7 cellular contexts compared by ENCODE assay signal in the genomic region with DNA sequence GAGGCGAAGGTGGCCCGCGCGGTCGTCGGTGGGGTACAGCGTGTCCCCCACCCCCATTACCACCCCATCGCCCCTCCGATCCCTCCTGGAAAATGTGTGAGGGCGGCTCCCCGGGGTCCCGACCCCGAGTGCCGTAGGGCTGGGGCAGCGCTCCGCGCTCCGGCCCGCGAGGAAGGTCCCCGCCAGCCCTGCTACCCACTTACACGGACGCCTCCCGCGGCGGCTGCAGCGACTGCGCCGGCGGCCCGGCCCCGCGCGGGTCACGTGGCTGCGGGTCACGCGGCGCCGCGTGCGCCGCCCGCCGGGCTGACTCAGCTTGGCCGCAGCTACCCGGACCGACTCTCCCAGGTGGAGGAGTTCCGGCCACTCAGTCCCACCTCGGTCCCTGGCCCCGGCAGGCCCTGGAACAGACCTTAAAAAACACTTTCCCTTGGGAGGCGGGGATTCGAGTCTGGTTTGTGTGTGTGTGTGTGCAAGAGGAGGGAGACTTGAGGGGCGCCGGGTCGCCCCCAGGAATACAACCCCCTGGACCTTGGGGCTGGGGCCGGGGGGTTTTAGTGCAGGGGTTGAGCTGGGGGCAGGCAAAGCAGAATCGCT. TPM values are rescaled to one million over a fixed set of nuclear protein-coding genes. Genes with fewer than 3 reads are reported as not detected.
A peak's percentile ranks its signal among the peaks of the same experiment; 100 is the strongest.
DNase-seq lines count a peak whose midpoint lies in the region; ATAC-seq, FAIRE-seq and TF ChIP-seq lines count a peak whose summit lies in the region.

A gene (minus strand): TSS at position 236 of the 597 bp plus-strand sequence. CDS start 992 bp downstream, outside the sequence.

- peak within 1 kb of the TSS; percentile 88 to 94 for H3K4me3 ChIP-seq in kidney (ENCODE audit: low read length in 2 of 2)

- TF ChIP-seq CTCF in GM13977 (IDR thresholded peaks at IDR 0.05; ENCODE audit: extremely low read depth, insufficient read depth, missing control alignments) (no peak), kidney (IDR thresholded peaks at IDR 0.05; ENCODE audit: borderline replicate concordance, extremely low read depth, insufficient read depth) (peak; percentile 2)

- peaks cover 20 to 26% of the 10 kb centered on the region in 2 donors for H3K4me1 ChIP-seq in kidney (ENCODE audit: control insufficient read depth in 1 of 2, insufficient read depth in 1 of 2, low read depth in 1 of 2, low read length in 2 of 2)

- H3K9me3 ChIP-seq in kidney (ENCODE audit: control insufficient read depth in 1 of 2, low read length in 2 of 2): no peaks in the 10 kb centered on the region

- in situ Hi-C loops in GM13977 (cut with MboI; ENCODE audit: low pct_unique_long_range_greater_than_20kb, low sequenced_read_pairs, unreplicated experiment): no loop called here

- peak within 1 kb of the TSS; percentile 89 to 95 for H3K27ac ChIP-seq in kidney (ENCODE audit: low read depth in 2 of 2, low read length in 2 of 2)

- intact Hi-C loops in kidney (cut with DNase I): no loop called here

- no peak for FAIRE-seq in kidney (lab: Jason Lieb, UNC)

- DNase-seq in GM13977 (ENCODE audit: low spot score) (peak; percentile 85), NCI-H2171 (lab: John Stamatoyannopoulos, UW) (peak; percentile 34), cerebellum (ENCODE audit: low spot score) (peak; percentile 89), kidney (peak; percentile 94)
- peak; percentile 36 for DNase-seq in activated CD4-positive, CD25-positive, alpha-beta regulatory T cell treated with anti-CD3 and anti-CD28 coated beads, Interleukin-2, amount 50 U/mL, for 16 hours (ENCODE audit: low read depth, low spot score)
- peak; percentile 42 to 57 for DNase-seq in stimulated activated CD4-positive, alpha-beta T cell treated with anti-CD3 and anti-CD28 coated beads, Interleukin-15, amount 100 ng/mL, for 1 hour (ENCODE audit: low read depth in 1 of 2, low spot score in 1 of 2)

- H3K36me3 ChIP-seq in kidney (ENCODE audit: control insufficient read depth in 1 of 2, insufficient read depth in 2 of 2, low read length in 2 of 2): peaks cover under 1 to 5% of the 10 kb centered on the region in 2 donors

- H3K9ac ChIP-seq in kidney (ENCODE audit: low read length in 2 of 2): peak within 1 kb of the TSS; percentile 82 to 96

- peak; percentile 53 for ATAC-seq in HG02623 (IDR thresholded peaks at IDR 0.05; ENCODE audit: unreplicated experiment)

RNA-seq across cellular contexts. Expression of the gene that starts here (rescaled TPM):
- total RNA-seq in cerebellum: 21.1 TPM
- total RNA-seq in kidney: 30.1 TPM
- polyA plus RNA-seq in kidney (ENCODE audit: insufficient read depth, low read depth, low replicate concordance): 76.6 TPM

Comparison
In these comparisons a context has a peak if more than half of its experiments do, and no peak if none do; other contexts are left out.
1. Peak in every context shown above with its lines: DNase-seq, ATAC-seq, H3K4me3 ChIP-seq and H3K27ac ChIP-seq.
2. DNase-seq: peak in every context shown above with its lines; median percentile 94 in kidney; 89 in cerebellum; 85 in GM13977; 50 in stimulated activated CD4-positive, alpha-beta T cell treated with anti-CD3 and anti-CD28 coated beads, Interleukin-15, amount 100 ng/mL, for 1 hour; 36 in activated CD4-positive, CD25-positive, alpha-beta regulatory T cell treated with anti-CD3 and anti-CD28 coated beads, Interleukin-2, amount 50 U/mL, for 16 hours; 34 in NCI-H2171.